In the genomic region with DNA sequence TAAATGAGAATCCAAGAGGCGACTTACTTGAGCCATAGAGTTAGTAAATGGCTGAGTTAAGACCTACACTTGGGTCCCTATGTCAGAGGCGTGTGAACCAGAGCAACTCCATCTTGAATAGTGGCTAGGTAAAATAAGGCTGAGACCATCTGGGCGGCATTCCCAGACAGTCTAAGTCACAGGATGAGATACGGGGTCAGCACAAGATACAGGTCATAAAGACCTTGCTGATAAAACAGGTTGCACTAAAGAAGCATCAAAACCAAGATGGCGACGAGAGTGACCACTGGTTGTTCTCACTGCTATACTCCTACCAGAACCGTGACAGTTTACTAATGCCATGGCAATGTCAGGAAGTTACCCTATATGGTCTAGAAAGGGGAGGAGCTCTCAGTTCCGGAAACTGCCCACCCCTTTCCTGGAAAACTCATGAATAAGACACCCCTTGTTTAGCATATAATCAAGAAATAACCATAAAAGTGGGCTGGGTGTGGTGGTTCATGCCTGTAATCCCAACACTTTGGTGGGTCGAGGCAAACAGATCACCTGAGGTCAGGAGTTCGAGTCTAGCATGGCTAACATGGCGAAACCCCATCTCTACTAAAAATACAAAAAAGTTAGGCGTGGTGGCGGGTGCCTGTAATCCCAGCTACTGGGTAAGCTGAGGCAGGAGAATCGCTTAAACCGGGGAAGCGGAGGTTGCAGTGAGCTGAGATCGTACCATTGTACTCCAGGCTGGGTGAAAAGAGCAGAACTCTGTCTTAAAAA, we compare ENCODE assay signal across 3 cellular contexts.
TF ChIP-seq lines count a peak whose summit lies in the region.

No MANE protein-coding gene starts in this region.

TF ChIP-seq in SK-N-SH, 30 proteins besides CTCF, POLR2A, EP300 and RAD21:
- TF ChIP-seq TCF12 (IDR thresholded peaks at IDR 0.05) = no peak
- TF ChIP-seq, protein P1, sequence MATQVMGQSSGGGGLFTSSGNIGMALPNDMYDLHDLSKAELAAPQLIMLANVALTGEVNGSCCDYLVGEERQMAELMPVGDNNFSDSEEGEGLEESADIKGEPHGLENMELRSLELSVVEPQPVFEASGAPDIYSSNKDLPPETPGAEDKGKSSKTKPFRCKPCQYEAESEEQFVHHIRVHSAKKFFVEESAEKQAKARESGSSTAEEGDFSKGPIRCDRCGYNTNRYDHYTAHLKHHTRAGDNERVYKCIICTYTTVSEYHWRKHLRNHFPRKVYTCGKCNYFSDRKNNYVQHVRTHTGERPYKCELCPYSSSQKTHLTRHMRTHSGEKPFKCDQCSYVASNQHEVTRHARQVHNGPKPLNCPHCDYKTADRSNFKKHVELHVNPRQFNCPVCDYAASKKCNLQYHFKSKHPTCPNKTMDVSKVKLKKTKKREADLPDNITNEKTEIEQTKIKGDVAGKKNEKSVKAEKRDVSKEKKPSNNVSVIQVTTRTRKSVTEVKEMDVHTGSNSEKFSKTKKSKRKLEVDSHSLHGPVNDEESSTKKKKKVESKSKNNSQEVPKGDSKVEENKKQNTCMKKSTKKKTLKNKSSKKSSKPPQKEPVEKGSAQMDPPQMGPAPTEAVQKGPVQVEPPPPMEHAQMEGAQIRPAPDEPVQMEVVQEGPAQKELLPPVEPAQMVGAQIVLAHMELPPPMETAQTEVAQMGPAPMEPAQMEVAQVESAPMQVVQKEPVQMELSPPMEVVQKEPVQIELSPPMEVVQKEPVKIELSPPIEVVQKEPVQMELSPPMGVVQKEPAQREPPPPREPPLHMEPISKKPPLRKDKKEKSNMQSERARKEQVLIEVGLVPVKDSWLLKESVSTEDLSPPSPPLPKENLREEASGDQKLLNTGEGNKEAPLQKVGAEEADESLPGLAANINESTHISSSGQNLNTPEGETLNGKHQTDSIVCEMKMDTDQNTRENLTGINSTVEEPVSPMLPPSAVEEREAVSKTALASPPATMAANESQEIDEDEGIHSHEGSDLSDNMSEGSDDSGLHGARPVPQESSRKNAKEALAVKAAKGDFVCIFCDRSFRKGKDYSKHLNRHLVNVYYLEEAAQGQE (IDR thresholded peaks at IDR 0.05; ENCODE audit: low read depth, low read length) = no peak
- no peak for TF ChIP-seq JUND (IDR thresholded peaks at IDR 0.05)
- TF ChIP-seq GATA2 (CRISPR knock-in tag; IDR thresholded peaks at IDR 0.05) = no peak
- TF ChIP-seq RCOR1 (IDR thresholded peaks at IDR 0.05; ENCODE audit: low read length) = no peak
- no peak for TF ChIP-seq RXRA (IDR thresholded peaks at IDR 0.05; ENCODE audit: borderline replicate concordance, low read depth)
- no peak for TF ChIP-seq MEF2A (IDR thresholded peaks at IDR 0.05; ENCODE audit: borderline replicate concordance, low read depth)
- TF ChIP-seq FOXM1 (IDR thresholded peaks at IDR 0.05; ENCODE audit: low read depth) = no peak
- no peak for TF ChIP-seq MXI1 (IDR thresholded peaks at IDR 0.05; ENCODE audit: low read depth, low read length)
- no peak for TF ChIP-seq FOXJ3 (CRISPR knock-in tag; IDR thresholded peaks at IDR 0.05)

TF ChIP-seq in SK-N-SH treated with all-trans-retinoic acid at 6 μM for 48 hours, 23 proteins besides CTCF, POLR2A, EP300 and RAD21 (continues in another document):
- TF ChIP-seq ZNF8 (CRISPR knock-in tag; IDR thresholded peaks at IDR 0.05) = no peak
- TF ChIP-seq, protein P2, sequence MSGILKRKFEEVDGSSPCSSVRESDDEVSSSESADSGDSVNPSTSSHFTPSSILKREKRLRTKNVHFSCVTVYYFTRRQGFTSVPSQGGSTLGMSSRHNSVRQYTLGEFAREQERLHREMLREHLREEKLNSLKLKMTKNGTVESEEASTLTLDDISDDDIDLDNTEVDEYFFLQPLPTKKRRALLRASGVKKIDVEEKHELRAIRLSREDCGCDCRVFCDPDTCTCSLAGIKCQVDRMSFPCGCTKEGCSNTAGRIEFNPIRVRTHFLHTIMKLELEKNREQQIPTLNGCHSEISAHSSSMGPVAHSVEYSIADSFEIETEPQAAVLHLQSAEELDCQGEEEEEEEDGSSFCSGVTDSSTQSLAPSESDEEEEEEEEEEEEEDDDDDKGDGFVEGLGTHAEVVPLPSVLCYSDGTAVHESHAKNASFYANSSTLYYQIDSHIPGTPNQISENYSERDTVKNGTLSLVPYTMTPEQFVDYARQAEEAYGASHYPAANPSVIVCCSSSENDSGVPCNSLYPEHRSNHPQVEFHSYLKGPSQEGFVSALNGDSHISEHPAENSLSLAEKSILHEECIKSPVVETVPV (CRISPR knock-in tag; IDR thresholded peaks at IDR 0.05) = no peak
- TF ChIP-seq SNAI2 (CRISPR knock-in tag; IDR thresholded peaks at IDR 0.05) = no peak
- TF ChIP-seq, protein P3, sequence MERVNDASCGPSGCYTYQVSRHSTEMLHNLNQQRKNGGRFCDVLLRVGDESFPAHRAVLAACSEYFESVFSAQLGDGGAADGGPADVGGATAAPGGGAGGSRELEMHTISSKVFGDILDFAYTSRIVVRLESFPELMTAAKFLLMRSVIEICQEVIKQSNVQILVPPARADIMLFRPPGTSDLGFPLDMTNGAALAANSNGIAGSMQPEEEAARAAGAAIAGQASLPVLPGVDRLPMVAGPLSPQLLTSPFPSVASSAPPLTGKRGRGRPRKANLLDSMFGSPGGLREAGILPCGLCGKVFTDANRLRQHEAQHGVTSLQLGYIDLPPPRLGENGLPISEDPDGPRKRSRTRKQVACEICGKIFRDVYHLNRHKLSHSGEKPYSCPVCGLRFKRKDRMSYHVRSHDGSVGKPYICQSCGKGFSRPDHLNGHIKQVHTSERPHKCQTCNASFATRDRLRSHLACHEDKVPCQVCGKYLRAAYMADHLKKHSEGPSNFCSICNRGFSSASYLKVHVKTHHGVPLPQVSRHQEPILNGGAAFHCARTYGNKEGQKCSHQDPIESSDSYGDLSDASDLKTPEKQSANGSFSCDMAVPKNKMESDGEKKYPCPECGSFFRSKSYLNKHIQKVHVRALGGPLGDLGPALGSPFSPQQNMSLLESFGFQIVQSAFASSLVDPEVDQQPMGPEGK (CRISPR knock-in tag; IDR thresholded peaks at IDR 0.05; ENCODE audit: borderline replicate concordance) = no peak
- TF ChIP-seq BACH2 (CRISPR knock-in tag; IDR thresholded peaks at IDR 0.05; ENCODE audit: borderline replicate concordance) = no peak
- no peak for TF ChIP-seq ZNF70 (CRISPR knock-in tag; IDR thresholded peaks at IDR 0.05)
- TF ChIP-seq ZFP30 (CRISPR knock-in tag; IDR thresholded peaks at IDR 0.05) = no peak
- no peak for TF ChIP-seq PPARA (CRISPR knock-in tag; IDR thresholded peaks at IDR 0.05; ENCODE audit: borderline replicate concordance)
- TF ChIP-seq ARNTL (CRISPR knock-in tag; IDR thresholded peaks at IDR 0.05; ENCODE audit: borderline replicate concordance, low read depth) = no peak
- no peak for TF ChIP-seq RARB (CRISPR knock-in tag; IDR thresholded peaks at IDR 0.05)
- TF ChIP-seq, protein P4, sequence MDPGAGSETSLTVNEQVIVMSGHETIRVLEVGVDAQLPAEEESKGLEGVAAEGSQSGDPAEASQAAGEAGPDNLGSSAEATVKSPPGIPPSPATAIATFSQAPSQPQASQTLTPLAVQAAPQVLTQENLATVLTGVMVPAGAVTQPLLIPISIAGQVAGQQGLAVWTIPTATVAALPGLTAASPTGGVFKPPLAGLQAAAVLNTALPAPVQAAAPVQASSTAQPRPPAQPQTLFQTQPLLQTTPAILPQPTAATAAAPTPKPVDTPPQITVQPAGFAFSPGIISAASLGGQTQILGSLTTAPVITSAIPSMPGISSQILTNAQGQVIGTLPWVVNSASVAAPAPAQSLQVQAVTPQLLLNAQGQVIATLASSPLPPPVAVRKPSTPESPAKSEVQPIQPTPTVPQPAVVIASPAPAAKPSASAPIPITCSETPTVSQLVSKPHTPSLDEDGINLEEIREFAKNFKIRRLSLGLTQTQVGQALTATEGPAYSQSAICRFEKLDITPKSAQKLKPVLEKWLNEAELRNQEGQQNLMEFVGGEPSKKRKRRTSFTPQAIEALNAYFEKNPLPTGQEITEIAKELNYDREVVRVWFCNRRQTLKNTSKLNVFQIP (CRISPR knock-in tag; IDR thresholded peaks at IDR 0.05; ENCODE audit: borderline replicate concordance, low read depth) = no peak

TF ChIP-seq in IMR-90, 13 proteins besides CTCF, POLR2A, EP300 and RAD21:
- TF ChIP-seq RFX5 (IDR thresholded peaks at IDR 0.05; ENCODE audit: low read depth, low read length) (no peak), BHLHE40 (IDR thresholded peaks at IDR 0.05; ENCODE audit: low read depth, low read length) (no peak), MAZ (IDR thresholded peaks at IDR 0.05; ENCODE audit: borderline replicate concordance, low read depth, low read length) (no peak), MAFK (IDR thresholded peaks at IDR 0.05; ENCODE audit: low read depth, low read length) (no peak), MXI1 (IDR thresholded peaks at IDR 0.05; ENCODE audit: borderline replicate concordance, low read depth, low read length) (no peak), FOS (IDR thresholded peaks at IDR 0.05; ENCODE audit: low read depth, low read length) (no peak), CEBPB (IDR thresholded peaks at IDR 0.05; ENCODE audit: low read depth, low read length) (no peak), RCOR1 (IDR thresholded peaks at IDR 0.05; ENCODE audit: insufficient replicate concordance, low read length) (no peak)
